In the genomic region with DNA sequence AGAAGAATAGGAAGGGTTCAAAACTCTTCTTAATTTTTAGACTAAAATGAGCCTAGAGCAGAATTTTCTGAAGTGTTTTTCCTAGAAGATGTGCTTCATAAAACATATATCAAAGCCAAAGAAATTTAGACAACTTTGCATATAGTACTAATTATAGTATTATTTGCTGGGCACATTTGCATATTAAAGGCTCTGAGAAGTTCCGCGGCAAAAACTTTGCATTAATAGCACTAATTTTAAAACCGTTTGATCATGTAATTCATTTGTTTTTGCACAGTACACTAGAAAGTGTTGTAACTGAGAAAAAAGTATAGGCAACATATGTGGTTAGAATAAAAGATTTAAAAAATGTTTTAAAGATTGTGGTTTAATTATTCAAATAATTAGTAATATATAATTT, we compare ENCODE assay signal across 7 cellular contexts.
"Had no signal": no experiment of that assay in that cellular context is flagged by ENCODE, and none has a peak within 500 bp of the region (broad histone marks: within the 10 kb centered on the region; RNA-seq: fewer than 3 reads in every experiment).

No MANE protein-coding gene starts in this region.

- ATAC-seq: HepG2 had no signal

- H3K9ac ChIP-seq: KMS-11 had no signal

- FAIRE-seq: HepG2, HTR-8/SVneo had no signal

- DNase-seq: IMR-90, KBM-7, KG1 had no signal

- H3K4me2 ChIP-seq: KMS-11 had no signal

- H3K27ac ChIP-seq: HL-60, KMS-11 had no signal
